24 cellular contexts compared by ENCODE assay signal in the genomic region with DNA sequence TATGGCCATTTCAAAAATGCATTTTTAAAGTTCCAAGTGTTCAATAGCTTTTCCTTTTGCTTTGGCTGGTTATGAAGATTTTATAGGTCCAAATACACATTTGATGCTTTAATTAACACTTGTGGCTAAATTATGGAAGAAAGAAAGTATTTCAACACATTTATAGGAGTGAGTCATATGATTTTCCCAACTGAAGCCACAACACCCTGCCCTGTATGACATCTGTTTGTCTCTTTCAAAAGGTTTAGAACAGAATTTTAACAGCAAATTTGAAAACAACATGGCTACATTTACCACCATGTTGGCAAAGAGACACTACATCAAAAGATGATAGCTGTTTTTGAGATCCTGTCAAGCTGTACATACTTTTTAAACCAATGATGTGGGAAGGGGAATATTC.
"Had no signal": no experiment of that assay in that cellular context is flagged by ENCODE, and none has a peak within 500 bp of the region (broad histone marks: within the 10 kb centered on the region; RNA-seq: fewer than 3 reads in every experiment).

No MANE protein-coding gene starts in this region.

- H3K27me3 ChIP-seq: right lobe of liver, upper lobe of left lung had no signal

- H3K4me1 ChIP-seq: right lobe of liver had no signal

- H3K4me3 ChIP-seq: coronary artery, mucosa of descending colon, right lobe of liver, stomach, thoracic aorta, upper lobe of left lung had no signal

- H3K27ac ChIP-seq: coronary artery, right lobe of liver, stomach, thoracic aorta, upper lobe of left lung had no signal

- ATAC-seq: activated CD4-positive, alpha-beta T cell treated with anti-CD3 and anti-CD28 coated beads for 36 hours; activated T-cell treated with anti-CD3 and anti-CD28 coated beads, Interleukin-2, amount 50 U/mL, for 4 hours; left colon; mucosa of descending colon; naive thymus-derived CD4-positive, alpha-beta T cell; right lobe of liver; stimulated activated effector memory CD8-positive, alpha-beta T cell treated with anti-CD3 and anti-CD28 coated beads, Interleukin-12 subunit alpha, Interleukin-12 subunit beta, amount 100 ng/mL, for 72 hours had no signal

- H3K9me3 ChIP-seq: mucosa of descending colon, right lobe of liver, stomach, thoracic aorta, upper lobe of left lung had no signal

- DNase-seq: activated B cell treated with CpG ODN at 0.5 μM for 24 hours; activated CD4-positive, alpha-beta T cell treated with anti-CD3 and anti-CD28 coated beads for 36 hours; activated CD4-positive, alpha-beta T cell treated with anti-CD3 and anti-CD28 coated beads, Interleukin-2, amount 50 U/mL, for 4 hours; activated CD8-positive, alpha-beta memory T cell treated with anti-CD3 and anti-CD28 coated beads, Interleukin-2, amount 50 U/mL, for 48 hours; activated naive CD4-positive, alpha-beta T cell treated with Interleukin-2 at 50 U/mL for 16 hours; activated naive CD8-positive, alpha-beta T cell treated with anti-CD3 and anti-CD28 coated beads, Interleukin-2, amount 10 ng/mL, durations not matched to agents 7 days and 5 days; activated T-cell treated with anti-CD3 and anti-CD28 coated beads, Interleukin-2, amount 50 U/mL, for 4 hours; amniotic stem cell; cerebellar nuclear complex; foreskin fibroblast; left colon; mesendoderm; mucosa of descending colon; naive thymus-derived CD4-positive, alpha-beta T cell; occipital lobe; right lobe of liver; small intestine; stimulated activated CD4-positive, alpha-beta T cell treated with anti-CD3 and anti-CD28 coated beads, Interleukin-2, amount 100 ng/mL, for 24 hours; stomach; T1000; upper lobe of left lung had no signal

- H3K36me3 ChIP-seq: right lobe of liver, stomach, thoracic aorta, upper lobe of left lung had no signal
